In genomic region chr11:116928102-116928777, GRCh38 we compare ENCODE assay signal across 9 cellular contexts.
A peak's percentile ranks its signal among the peaks of the same experiment; 100 is the strongest.
DNase-seq lines count a peak whose midpoint lies in the region; ATAC-seq, FAIRE-seq and TF ChIP-seq lines count a peak whose summit lies in the region.
"Had no signal": no experiment of that assay in that cellular context is flagged by ENCODE, and none has a peak within 500 bp of the region (broad histone marks: within the 10 kb centered on the region; RNA-seq: fewer than 3 reads in every experiment).

No MANE protein-coding gene starts in this region.

- H3K4me1 Mint-ChIP-seq in CD4-positive, alpha-beta memory T cell: peaks cover 71 to 95% (median 81%) of the 10 kb centered on the region in 4 donors
- H3K4me1 Mint-ChIP-seq in activated CD8-positive, alpha-beta T cell treated with anti-CD3 and anti-CD28 coated beads, Interleukin-2, amount 10 ng/mL, durations not matched to agents 7 days and 5 days (ENCODE audit: low read depth): peaks cover 87% of the 10 kb centered on the region

- peak overlapping the region; percentile 92 to 99 (median 97) for H3K27ac Mint-ChIP-seq in CD4-positive, alpha-beta memory T cell
- H3K27ac Mint-ChIP-seq in activated CD8-positive, alpha-beta T cell treated with anti-CD3 and anti-CD28 coated beads, Interleukin-2, amount 10 ng/mL, durations not matched to agents 7 days and 5 days: peak overlapping the region; percentile 24

- no peaks in the 10 kb centered on the region for H3K27me3 ChIP-seq in CD4-positive, alpha-beta memory T cell (ENCODE audit: insufficient read depth, low read length)
- H3K27me3 ChIP-seq in tibial artery: no peaks in the 10 kb centered on the region
- H3K27me3 ChIP-seq: gastroesophageal sphincter had no signal

- peak; percentile 46 to 64 (median 57) for DNase-seq in CD4-positive, alpha-beta memory T cell
- DNase-seq in activated CD8-positive, alpha-beta T cell treated with anti-CD3 and anti-CD28 coated beads, Interleukin-2, amount 10 ng/mL, durations not matched to agents 7 days and 5 days: peak; percentile 32
- no peak for DNase-seq in frontal cortex (ENCODE audit: low spot score in 2 of 2)
- no peak for DNase-seq in left lobe of liver (ENCODE audit: low spot score)
- no peak for DNase-seq in tibial artery

- no peaks in the 10 kb centered on the region for H3K9me3 Mint-ChIP-seq in CD4-positive, alpha-beta memory T cell
- H3K9me3 Mint-ChIP-seq in activated CD8-positive, alpha-beta T cell treated with anti-CD3 and anti-CD28 coated beads, Interleukin-2, amount 10 ng/mL, durations not matched to agents 7 days and 5 days (ENCODE audit: insufficient read depth): peaks cover 5% of the 10 kb centered on the region

- H3K36me3 ChIP-seq in CD4-positive, alpha-beta memory T cell (ENCODE audit: insufficient read depth, low read length): no peaks in the 10 kb centered on the region
- peaks cover 5 to 27% (median 27%) of the 10 kb centered on the region in 3 donors for H3K36me3 ChIP-seq in tibial artery

- H3K36me3 Mint-ChIP-seq in CD4-positive, alpha-beta memory T cell: peaks cover 7 to 20% of the 10 kb centered on the region in 2 donors
- H3K36me3 Mint-ChIP-seq in activated CD8-positive, alpha-beta T cell treated with anti-CD3 and anti-CD28 coated beads, Interleukin-2, amount 10 ng/mL, durations not matched to agents 7 days and 5 days (ENCODE audit: low read depth): peaks cover 24% of the 10 kb centered on the region

- H3K27me3 Mint-ChIP-seq in CD4-positive, alpha-beta memory T cell: no peaks in the 10 kb centered on the region
- H3K27me3 Mint-ChIP-seq in activated CD8-positive, alpha-beta T cell treated with anti-CD3 and anti-CD28 coated beads, Interleukin-2, amount 10 ng/mL, durations not matched to agents 7 days and 5 days (ENCODE audit: low read depth): no peaks in the 10 kb centered on the region

- no peak for FAIRE-seq in frontal cortex (lab: Jason Lieb, UNC)

- H3K27ac ChIP-seq in CD4-positive, alpha-beta memory T cell (ENCODE audit: low read depth, low read length): peak overlapping the region; percentile 87
- H3K27ac ChIP-seq in tibial artery: no peak overlapping the region

- TF ChIP-seq CTCF in tibial artery (IDR thresholded peaks at IDR 0.05): no peak

- POLR2A ChIA-PET in CD4-positive, alpha-beta memory T cell (lab: Charles Lee; ENCODE audit: partially characterized antibody): interaction anchor here (0.6 to 7.6 kb wide), 6 partner anchors 16 to 170 kb away, joined by 3 to 92 read pairs (median 6); partner anchors contain the start of gene SIK3
- POLR2A ChIA-PET in activated CD8-positive, alpha-beta T cell treated with anti-CD3 and anti-CD28 coated beads, Interleukin-2, amount 10 ng/mL, durations not matched to agents 7 days and 5 days (lab: Charles Lee): no interaction called here

- intact Hi-C loops in CD4-positive, alpha-beta memory T cell (cut with micrococcal nuclease): loop anchor here (2.0 to 5.0 kb wide), 3 partner anchors 15 to 304 kb away; partner anchors contain the start of genes PCSK7 and RNF214
- intact Hi-C loops in tibial artery (cut with DNase I; ENCODE audit: low total_unique reads): no loop called here

- ATAC-seq in GM19351 (IDR thresholded peaks at IDR 0.05; ENCODE audit: unreplicated experiment) (peak; percentile 76), HG03354 (IDR thresholded peaks at IDR 0.05; ENCODE audit: poor library complexity, severe bottlenecking, unreplicated experiment) (peak; percentile 74), left lobe of liver (no peak), HG03097 (IDR thresholded peaks at IDR 0.05; ENCODE audit: low FRiP score, unreplicated experiment) (no peak)
- peak; percentile 37 for ATAC-seq in activated CD8-positive, alpha-beta T cell treated with anti-CD3 and anti-CD28 coated beads, Interleukin-2, amount 10 ng/mL, durations not matched to agents 7 days and 5 days
- ATAC-seq: gastroesophageal sphincter had no signal

- H3K4me1 ChIP-seq in CD4-positive, alpha-beta memory T cell (ENCODE audit: insufficient read depth, low read length): peaks cover 100% of the 10 kb centered on the region
- peaks cover 0 to 35% (median 17%) of the 10 kb centered on the region in 4 donors for H3K4me1 ChIP-seq in tibial artery

- H3K9me3 ChIP-seq in CD4-positive, alpha-beta memory T cell (ENCODE audit: control insufficient read depth in 1 of 2, low read length in 2 of 2): no peaks in the 10 kb centered on the region
- no peaks in the 10 kb centered on the region for H3K9me3 ChIP-seq in tibial artery
- H3K9me3 ChIP-seq: gastroesophageal sphincter had no signal

- peak overlapping the region in 7 of 8 donors; percentile 23 to 88 (median 75) for H3K4me3 Mint-ChIP-seq in CD4-positive, alpha-beta memory T cell
- peak overlapping the region; percentile 12 for H3K4me3 Mint-ChIP-seq in activated CD8-positive, alpha-beta T cell treated with anti-CD3 and anti-CD28 coated beads, Interleukin-2, amount 10 ng/mL, durations not matched to agents 7 days and 5 days

- H3K4me3 ChIP-seq in CD4-positive, alpha-beta memory T cell (ENCODE audit: low read length in 2 of 2): peak overlapping the region in 1 of 2 donors; percentile 24
- H3K4me3 ChIP-seq in tibial artery: no peak overlapping the region
- H3K4me3 ChIP-seq: gastroesophageal sphincter had no signal

- CTCF ChIA-PET in CD4-positive, alpha-beta memory T cell (lab: Charles Lee; ENCODE audit: partially characterized antibody): interaction anchor here (1.1 to 4.5 kb wide), 9 partner anchors 9 to 178 kb away, joined by 3 to 38 read pairs (median 4); partner anchors contain the start of gene SIK3
- CTCF ChIA-PET in activated CD8-positive, alpha-beta T cell treated with anti-CD3 and anti-CD28 coated beads, Interleukin-2, amount 10 ng/mL, durations not matched to agents 7 days and 5 days (lab: Charles Lee): interaction anchor here (0.7 to 2.9 kb wide), 9 partner anchors 10 to 178 kb away, joined by 3 to 14 read pairs (median 4); partner anchors contain the start of genes APOA5 and SIK3

Comparison
In these comparisons a context has a peak if more than half of its experiments do, and no peak if none do; other contexts are left out.
1. DNase-seq: peak in CD4-positive, alpha-beta memory T cell (5 of 5) and activated CD8-positive, alpha-beta T cell treated with anti-CD3 and anti-CD28 coated beads, Interleukin-2, amount 10 ng/mL, durations not matched to agents 7 days and 5 days (single experiment); none in frontal cortex (0 of 2), left lobe of liver (single experiment) and tibial artery (0 of 2).
2. ATAC-seq: peak in GM19351 (single experiment), HG03354 (single experiment) and activated CD8-positive, alpha-beta T cell treated with anti-CD3 and anti-CD28 coated beads, Interleukin-2, amount 10 ng/mL, durations not matched to agents 7 days and 5 days (single experiment); none in left lobe of liver (single experiment) and HG03097 (single experiment).